ENCODE assay signal across 8 cellular contexts in the genomic region with DNA sequence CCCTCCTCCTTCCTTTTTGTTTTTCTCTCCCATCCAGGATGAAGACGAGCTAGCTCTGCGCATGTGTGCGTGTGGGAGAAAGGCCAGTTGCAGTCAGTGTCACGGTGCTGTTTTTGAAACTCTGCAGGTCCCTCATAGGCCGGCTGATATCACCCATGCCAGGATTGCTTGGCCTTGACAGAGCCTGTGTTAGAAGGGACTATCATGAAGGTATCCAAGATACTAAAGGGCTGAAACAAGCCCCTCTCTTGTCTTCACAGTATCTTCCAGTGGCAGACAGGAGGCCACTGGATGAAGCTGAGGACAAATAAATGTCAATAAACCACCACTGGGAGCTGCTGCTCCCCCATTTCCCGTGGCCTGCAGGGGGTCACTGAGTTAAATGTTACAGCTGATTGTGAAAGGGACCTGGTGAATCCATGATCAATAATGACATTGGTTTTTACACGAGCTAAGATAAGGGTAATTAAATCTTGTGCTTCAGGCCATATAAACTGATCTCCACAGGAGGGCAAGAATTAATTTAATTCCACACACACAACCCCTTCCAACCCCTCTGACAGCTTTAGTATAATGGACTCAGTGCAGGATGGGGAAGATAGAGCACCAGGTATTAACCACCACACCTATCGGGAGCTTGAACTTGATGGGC.
DNase-seq lines count a peak whose midpoint lies in the region; ATAC-seq and TF ChIP-seq lines count a peak whose summit lies in the region.

No MANE protein-coding gene starts in this region.

- H3K27me3 ChIP-seq in lower lobe of right lung (ENCODE audit: low read depth) (no peaks in the 10 kb centered on the region), testis (no peaks in the 10 kb centered on the region)

- H3K4me3 ChIP-seq in lower lobe of right lung (no peak overlapping the region), testis (no peak overlapping the region)

- DNase-seq in NCI-H748 (lab: John Stamatoyannopoulos, UW; ENCODE audit: unreplicated experiment) (peak; percentile 53), NCI-H748 treated with DMSO at 0.1 percent for 48 hours (lab: John Stamatoyannopoulos, UW) (no peak), cerebellar cortex (ENCODE audit: low spot score) (peak; percentile 77), lower lobe of right lung (no peak), testis (peak; percentile 76), GM20000 (ENCODE audit: low spot score) (no peak)
- DNase-seq in NK-92 treated with Interleukin-12 subunit alpha and Interleukin-12 subunit beta, amount 100 ng/mL, for 24 hours (lab: John Stamatoyannopoulos, UW): no peak
- DNase-seq in stimulated activated CD4-positive, alpha-beta T cell treated with anti-CD3 and anti-CD28 coated beads, Interleukin-2, amount 100 ng/mL, for 24 hours: no peak

- 42 to 71% methylated on average over 8 of the region's 8 CpGs for WGBS in testis, 2 donors

- intact Hi-C loops in lower lobe of right lung (cut with DNase I): no loop called here
- intact Hi-C loops in testis (cut with DNase I; ENCODE audit: low total_unique reads): no loop called here

- ATAC-seq in lower lobe of right lung: no peak

- TF ChIP-seq POLR2A in testis (IDR thresholded peaks at IDR 0.05): no peak

- H3K4me1 ChIP-seq in lower lobe of right lung (peaks cover 31% of the 10 kb centered on the region), testis (peaks cover 27% of the 10 kb centered on the region)

- H3K27ac ChIP-seq in lower lobe of right lung (peak overlapping the region; percentile 37), testis (peak overlapping the region; percentile 71 to 75)

- no peaks in the 10 kb centered on the region for H3K36me3 ChIP-seq in lower lobe of right lung
- no peaks in the 10 kb centered on the region for H3K36me3 ChIP-seq in testis (ENCODE audit: low read depth, missing control alignments)

- TF ChIP-seq CTCF in lower lobe of right lung (IDR thresholded peaks at IDR 0.05): no peak
- TF ChIP-seq CTCF in testis (IDR thresholded peaks at IDR 0.05): no peak
- no peak for TF ChIP-seq CTCF in GM20000 (IDR thresholded peaks at IDR 0.05; ENCODE audit: extremely low read depth, missing control alignments)

- H3K9me3 ChIP-seq in lower lobe of right lung (no peaks in the 10 kb centered on the region), testis (no peaks in the 10 kb centered on the region)

Comparison
In these comparisons a context has a peak if more than half of its experiments do, and no peak if none do; other contexts are left out.
1. DNase-seq: peak in NCI-H748 (single experiment), cerebellar cortex (single experiment) and testis (single experiment); none in NCI-H748 treated with DMSO at 0.1 percent for 48 hours (single experiment), lower lobe of right lung (single experiment), GM20000 (single experiment), NK-92 treated with Interleukin-12 subunit alpha and Interleukin-12 subunit beta, amount 100 ng/mL, for 24 hours (single experiment) and stimulated activated CD4-positive, alpha-beta T cell treated with anti-CD3 and anti-CD28 coated beads, Interleukin-2, amount 100 ng/mL, for 24 hours (0 of 2).